ENCODE assay signal across 17 cellular contexts in genomic region chr2:120670771-120671480, GRCh38.
"Had no signal": no experiment of that assay in that cellular context is flagged by ENCODE, and none has a peak within 500 bp of the region (broad histone marks: within the 10 kb centered on the region; RNA-seq: fewer than 3 reads in every experiment).

No MANE protein-coding gene starts in this region.

- H3K27ac ChIP-seq: left ventricle myocardium inferior had no signal

- DNase-seq: activated CD4-positive, alpha-beta memory T cell treated with anti-CD3 and anti-CD28 coated beads for 36 hours; activated CD4-positive, alpha-beta T cell treated with anti-CD3 and anti-CD28 coated beads for 36 hours; activated gamma-delta T cell; activated T-cell treated with anti-CD3 and anti-CD28 coated beads, Interleukin-2, amount 50 U/mL, for 4 hours; effector memory CD4-positive, alpha-beta T cell; glutamatergic neuron; hypothalamus; kidney; left ventricle myocardium inferior; mesenchymal stem cell; occipital lobe; stimulated activated CD4-positive, alpha-beta T cell treated with anti-CD3 and anti-CD28 coated beads, Interleukin-15, amount 100 ng/mL, for 24 hours; stimulated activated CD4-positive, alpha-beta T cell treated with anti-CD3 and anti-CD28 coated beads, Interleukin-4, amount 100 ng/mL, for 1 hour; stimulated activated naive B cell treated with anti-CD40 and anti-IgM and Interleukin-4, amounts not matched to agents 10 μg/mL and 1 μg/mL and 100 μg/mL, for 72 hours; T-helper 17 cell had no signal

- ATAC-seq: activated CD4-positive, alpha-beta T cell treated with anti-CD3 and anti-CD28 coated beads for 36 hours; activated naive CD4-positive, alpha-beta T cell treated with anti-CD3 and anti-CD28 coated beads, Interleukin-2, amount 50 U/mL, for 72 hours; activated T-cell treated with anti-CD3 and anti-CD28 coated beads, Interleukin-2, amount 50 U/mL, for 4 hours; stimulated activated naive B cell treated with anti-CD40 and anti-IgM and Interleukin-4, amounts not matched to agents 10 μg/mL and 1 μg/mL and 100 μg/mL, for 72 hours; T-helper 17 cell had no signal

- H3K36me3 ChIP-seq: left ventricle myocardium inferior had no signal

- H3K4me3 ChIP-seq: left ventricle myocardium inferior, skin epidermis had no signal
